ENCODE assay signal across 9 cellular contexts in the genomic region with DNA sequence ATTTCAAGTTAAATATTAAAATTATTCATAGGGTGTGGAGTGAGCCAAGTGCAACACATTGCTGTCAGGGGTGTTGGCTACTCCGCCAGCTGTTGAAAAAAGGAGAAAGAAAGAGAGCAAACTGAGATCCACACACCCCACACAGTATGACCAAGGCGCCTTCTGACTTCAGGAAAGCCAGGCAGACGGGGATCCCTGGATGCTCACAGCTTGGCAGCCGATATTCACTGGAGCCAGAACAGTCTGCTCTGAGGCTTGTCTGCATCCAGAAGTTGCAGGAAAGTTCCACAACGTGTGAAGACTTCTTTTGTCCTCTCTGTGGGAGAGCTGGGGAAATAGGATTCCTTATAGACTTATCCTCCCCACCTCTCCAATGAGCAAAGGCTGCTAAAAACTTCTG. TPM values are rescaled to one million over a fixed set of nuclear protein-coding genes. Genes with fewer than 3 reads are reported as not detected.
DNase-seq lines count a peak whose midpoint lies in the region; ATAC-seq and TF ChIP-seq lines count a peak whose summit lies in the region.
"Had no signal": no experiment of that assay in that cellular context is flagged by ENCODE, and none has a peak within 500 bp of the region (broad histone marks: within the 10 kb centered on the region; RNA-seq: fewer than 3 reads in every experiment).

No MANE protein-coding gene starts in this region.

- no peaks in the 10 kb centered on the region for H3K27me3 ChIP-seq in esophagus squamous epithelium
- no peaks in the 10 kb centered on the region for H3K27me3 ChIP-seq in mesendoderm (ENCODE audit: insufficient read depth, low read length, poor library complexity)
- no peaks in the 10 kb centered on the region for H3K27me3 ChIP-seq in subcutaneous abdominal adipose tissue (ENCODE audit: control insufficient read depth in 5 of 5, insufficient read depth in 4 of 5, low read length in 5 of 5)
- no peaks in the 10 kb centered on the region for H3K27me3 ChIP-seq in naive thymus-derived CD4-positive, alpha-beta T cell (ENCODE audit: control insufficient read depth in 2 of 2, insufficient read depth in 2 of 2, low read length in 2 of 2)

- H2BK120ac ChIP-seq in mesendoderm (ENCODE audit: low read depth, low read length) = peak overlapping the region; percentile 62

- H3K9me3 Mint-ChIP-seq in activated CD8-positive, alpha-beta T cell treated with anti-CD3 and anti-CD28 coated beads for 36 hours = no peaks in the 10 kb centered on the region
- H3K9me3 Mint-ChIP-seq in naive thymus-derived CD4-positive, alpha-beta T cell = peaks cover 0 to 3% (median 0%) of the 10 kb centered on the region in 11 donors
- H3K9me3 Mint-ChIP-seq: CD8-positive, alpha-beta memory T cell had no signal

- H3K18ac ChIP-seq in mesendoderm (ENCODE audit: low read length) = peak overlapping the region; percentile 28

- no peak overlapping the region for H2AK5ac ChIP-seq in mesendoderm (ENCODE audit: low read length)

- ATAC-seq in activated CD8-positive, alpha-beta T cell treated with anti-CD3 and anti-CD28 coated beads for 36 hours = no peak
- no peak for ATAC-seq in naive thymus-derived CD4-positive, alpha-beta T cell
- ATAC-seq in GM21447 (IDR thresholded peaks at IDR 0.05; ENCODE audit: unreplicated experiment) = no peak

- H4K5ac ChIP-seq in mesendoderm (ENCODE audit: low read length) = no peak overlapping the region

- TF ChIP-seq CTCF in esophagus squamous epithelium (IDR thresholded peaks at IDR 0.05) = no peak
- no peak for TF ChIP-seq CTCF in activated CD8-positive, alpha-beta T cell treated with anti-CD3 and anti-CD28 coated beads for 36 hours (IDR thresholded peaks at IDR 0.05)

- H3K36me3 Mint-ChIP-seq in activated CD8-positive, alpha-beta T cell treated with anti-CD3 and anti-CD28 coated beads for 36 hours (ENCODE audit: low read depth) = no peaks in the 10 kb centered on the region
- peaks cover 0 to 3% (median 0%) of the 10 kb centered on the region in 5 donors for H3K36me3 Mint-ChIP-seq in naive thymus-derived CD4-positive, alpha-beta T cell
- H3K36me3 Mint-ChIP-seq: CD8-positive, alpha-beta memory T cell had no signal

- H2BK15ac ChIP-seq in mesendoderm (replicated peaks; ENCODE audit: low read depth) = peak overlapping the region; percentile 89

- H3K4me3 Mint-ChIP-seq in activated CD8-positive, alpha-beta T cell treated with anti-CD3 and anti-CD28 coated beads for 36 hours = no peak overlapping the region
- H3K4me3 Mint-ChIP-seq in naive thymus-derived CD4-positive, alpha-beta T cell = no peak overlapping the region
- H3K4me3 Mint-ChIP-seq: CD8-positive, alpha-beta memory T cell had no signal

- H3K9ac ChIP-seq in mesendoderm (ENCODE audit: low read length) (peak overlapping the region; percentile 18), subcutaneous abdominal adipose tissue (ENCODE audit: low read length in 5 of 5) (no peak overlapping the region)

- H3K27me3 Mint-ChIP-seq in activated CD8-positive, alpha-beta T cell treated with anti-CD3 and anti-CD28 coated beads for 36 hours = peaks cover 3% of the 10 kb centered on the region
- H3K27me3 Mint-ChIP-seq in naive thymus-derived CD4-positive, alpha-beta T cell = peaks cover 10 to 24% (median 15%) of the 10 kb centered on the region in 5 donors

- DNase-seq in NCI-H69 (lab: John Stamatoyannopoulos, UW) = peak; percentile 10
- DNase-seq in esophagus squamous epithelium (lab: John Stamatoyannopoulos, UW) = no peak
- DNase-seq in mesendoderm = peak; percentile 78
- no peak for DNase-seq in GM19240 (ENCODE audit: insufficient read length, low spot score)
- no peak for DNase-seq in activated CD8-positive, alpha-beta T cell treated with anti-CD3 and anti-CD28 coated beads for 36 hours
- no peak for DNase-seq in naive thymus-derived CD4-positive, alpha-beta T cell
- DNase-seq: CD8-positive, alpha-beta memory T cell had no signal

- POLR2A ChIA-PET in activated CD8-positive, alpha-beta T cell treated with anti-CD3 and anti-CD28 coated beads for 36 hours (lab: Charles Lee) = no interaction called here
- POLR2A ChIA-PET in naive thymus-derived CD4-positive, alpha-beta T cell (lab: Charles Lee) = no interaction called here

- H3K9me3 ChIP-seq in esophagus squamous epithelium = no peaks in the 10 kb centered on the region
- H3K9me3 ChIP-seq in subcutaneous abdominal adipose tissue (ENCODE audit: control insufficient read depth in 5 of 5, low read length in 5 of 5) = no peaks in the 10 kb centered on the region
- no peaks in the 10 kb centered on the region for H3K9me3 ChIP-seq in naive thymus-derived CD4-positive, alpha-beta T cell (ENCODE audit: control insufficient read depth in 2 of 3, low read length in 3 of 3)

- 12% methylated on average over 3 to 5 of the region's 5 CpGs for WGBS in esophagus squamous epithelium, 2 donors
- no CpG with 5 or more reads among the region's 5 CpGs for WGBS in mesendoderm (ENCODE audit: extremely low coverage, insufficient coverage, low lambda C conversion rate)

- intact Hi-C loops in esophagus squamous epithelium (cut with DNase I) = no loop called here
- intact Hi-C loops in activated CD8-positive, alpha-beta T cell treated with anti-CD3 and anti-CD28 coated beads for 36 hours (cut with micrococcal nuclease) = no loop called here
- intact Hi-C loops in naive thymus-derived CD4-positive, alpha-beta T cell (cut with micrococcal nuclease) = no loop called here

- H3K4me1 ChIP-seq in esophagus squamous epithelium (peaks cover 33 to 81% (median 43%) of the 10 kb centered on the region in 3 donors), mesendoderm (ENCODE audit: control insufficient read depth, low read depth, low read length) (peaks cover 27% of the 10 kb centered on the region), subcutaneous abdominal adipose tissue (ENCODE audit: control insufficient read depth in 5 of 5, insufficient read depth in 5 of 5, low read length in 5 of 5) (peaks cover 13 to 35% (median 29%) of the 10 kb centered on the region in 5 donors)
- no peaks in the 10 kb centered on the region for H3K4me1 ChIP-seq in naive thymus-derived CD4-positive, alpha-beta T cell (ENCODE audit: control insufficient read depth in 2 of 2, insufficient read depth in 2 of 2, low read length in 2 of 2)

- H2BK5ac ChIP-seq in mesendoderm (ENCODE audit: low read length) = no peak overlapping the region

- H3K4ac ChIP-seq in mesendoderm (ENCODE audit: low read depth, low read length) = peak overlapping the region; percentile 41

- TF ChIP-seq POLR2A in esophagus squamous epithelium (IDR thresholded peaks at IDR 0.05) = no peak

- H3K23ac ChIP-seq in mesendoderm (ENCODE audit: low read length) = no peak overlapping the region

- H3K36me3 ChIP-seq in esophagus squamous epithelium = no peaks in the 10 kb centered on the region
- no peaks in the 10 kb centered on the region for H3K36me3 ChIP-seq in mesendoderm (ENCODE audit: control insufficient read depth, insufficient read depth, low read length)
- no peaks in the 10 kb centered on the region for H3K36me3 ChIP-seq in subcutaneous abdominal adipose tissue (ENCODE audit: control insufficient read depth in 5 of 5, insufficient read depth in 5 of 5, low read length in 5 of 5)
- H3K36me3 ChIP-seq in naive thymus-derived CD4-positive, alpha-beta T cell (ENCODE audit: control insufficient read depth in 2 of 3, insufficient read depth in 3 of 3, low read length in 3 of 3) = no peaks in the 10 kb centered on the region

- peak overlapping the region; percentile 69 for H3K56ac ChIP-seq in mesendoderm (ENCODE audit: low read length)

- H3K79me2 ChIP-seq in mesendoderm (ENCODE audit: control insufficient read depth, insufficient read depth, low read length) = no peaks in the 10 kb centered on the region

- CTCF ChIA-PET in activated CD8-positive, alpha-beta T cell treated with anti-CD3 and anti-CD28 coated beads for 36 hours (lab: Charles Lee) = interaction anchor here (1.8 kb wide), 1 partner anchor 11 kb away, joined by 6 read pairs; a partner anchor contains a TSS
- CTCF ChIA-PET in naive thymus-derived CD4-positive, alpha-beta T cell (lab: Charles Lee) = no interaction called here

- H3K4me1 Mint-ChIP-seq in activated CD8-positive, alpha-beta T cell treated with anti-CD3 and anti-CD28 coated beads for 36 hours (ENCODE audit: low read depth) = no peaks in the 10 kb centered on the region
- peaks cover 0 to 5% (median 3%) of the 10 kb centered on the region in 7 donors for H3K4me1 Mint-ChIP-seq in naive thymus-derived CD4-positive, alpha-beta T cell
- H3K4me1 Mint-ChIP-seq: CD8-positive, alpha-beta memory T cell had no signal

- no peaks in the 10 kb centered on the region for H3K79me1 ChIP-seq in mesendoderm (ENCODE audit: low read length)

- peak overlapping the region; percentile 37 for H3K4me2 ChIP-seq in mesendoderm (ENCODE audit: low read length)

- peak overlapping the region; percentile 84 to 94 (median 90) for H3K27ac ChIP-seq in esophagus squamous epithelium
- H3K27ac ChIP-seq in mesendoderm (ENCODE audit: low read depth, low read length) = peak overlapping the region; percentile 9
- H3K27ac ChIP-seq in subcutaneous abdominal adipose tissue (ENCODE audit: low read depth, low read length) = peak overlapping the region; percentile 50
- H3K27ac ChIP-seq in naive thymus-derived CD4-positive, alpha-beta T cell (ENCODE audit: low read depth, low read length) = no peak overlapping the region

- no peak overlapping the region for H3K27ac Mint-ChIP-seq in activated CD8-positive, alpha-beta T cell treated with anti-CD3 and anti-CD28 coated beads for 36 hours
- no peak overlapping the region for H3K27ac Mint-ChIP-seq in naive thymus-derived CD4-positive, alpha-beta T cell

- no peak overlapping the region for H4K8ac ChIP-seq in mesendoderm (ENCODE audit: low read depth, low read length)

- H3K4me3 ChIP-seq in esophagus squamous epithelium = peak overlapping the region; percentile 10 to 52 (median 38)
- H3K4me3 ChIP-seq in mesendoderm (ENCODE audit: low read length) = no peak overlapping the region
- peak overlapping the region in 4 of 5 donors; percentile 8 to 38 (median 24) for H3K4me3 ChIP-seq in subcutaneous abdominal adipose tissue (ENCODE audit: low read depth in 1 of 5, low read length in 5 of 5)
- no peak overlapping the region for H3K4me3 ChIP-seq in naive thymus-derived CD4-positive, alpha-beta T cell (ENCODE audit: low read length)

RNA-seq across cellular contexts. Expression of a gene that starts 9.2 kb away (rescaled TPM):
- 1 to 10 TPM; 1.9 to 3.0 (median 2.1) TPM for total RNA-seq in esophagus squamous epithelium
- polyA plus RNA-seq in mesendoderm (2013, experiment 1 of 2) = 0.65 TPM
- 0.84 TPM for polyA plus RNA-seq in mesendoderm (2013, experiment 2 of 2)
- total RNA-seq in activated CD8-positive, alpha-beta T cell treated with anti-CD3 and anti-CD28 coated beads for 36 hours = under 1 TPM in 1 of 2 experiments, not detected in 1; 0.16 TPM
- total RNA-seq in naive thymus-derived CD4-positive, alpha-beta T cell = under 1 TPM in 1 of 5 experiments, not detected in 4; 0.22 TPM
- polyA plus RNA-seq in naive thymus-derived CD4-positive, alpha-beta T cell = not detected
- polyA plus RNA-seq: CD8-positive, alpha-beta memory T cell had no signal

RNA-seq across cellular contexts. Expression of a gene that starts 11.3 kb away (rescaled TPM):
- total RNA-seq in esophagus squamous epithelium = 10 to 100 TPM; 29.0 to 68.5 (median 37.3) TPM
- 15.7 TPM for polyA plus RNA-seq in mesendoderm (2013, experiment 1 of 2)
- 15.7 TPM for polyA plus RNA-seq in mesendoderm (2013, experiment 2 of 2)
- total RNA-seq in activated CD8-positive, alpha-beta T cell treated with anti-CD3 and anti-CD28 coated beads for 36 hours = 10 to 100 TPM; 13.8 to 16.3 TPM
- total RNA-seq in naive thymus-derived CD4-positive, alpha-beta T cell = 10 to 100 TPM; 23.8 to 46.4 (median 36.3) TPM
- polyA plus RNA-seq in naive thymus-derived CD4-positive, alpha-beta T cell = 10 to 100 TPM; 24.1 to 30.6 TPM

Comparison
In these comparisons a context has a peak if more than half of its experiments do, and no peak if none do; other contexts are left out.
1. DNase-seq: peak in NCI-H69 (single experiment) and mesendoderm (single experiment); none in esophagus squamous epithelium (single experiment), GM19240 (single experiment), activated CD8-positive, alpha-beta T cell treated with anti-CD3 and anti-CD28 coated beads for 36 hours (single experiment) and naive thymus-derived CD4-positive, alpha-beta T cell (0 of 9).
2. H3K4me3 ChIP-seq: peak in esophagus squamous epithelium (4 of 4) and subcutaneous abdominal adipose tissue (4 of 5); none in mesendoderm (single experiment) and naive thymus-derived CD4-positive, alpha-beta T cell (single experiment).